31 cellular contexts compared by ENCODE assay signal in genomic region chr1:238999944-239000343, GRCh38.
"Had no signal": no experiment of that assay in that cellular context is flagged by ENCODE, and none has a peak within 500 bp of the region (broad histone marks: within the 10 kb centered on the region; RNA-seq: fewer than 3 reads in every experiment).

No MANE protein-coding gene starts in this region.

- ATAC-seq: activated CD4-positive, CD25-positive, alpha-beta regulatory T cell treated with anti-CD3 and anti-CD28 coated beads, Interleukin-2, amount 50 U/mL, for 24 hours; activated CD8-positive, alpha-beta T cell treated with anti-CD3 and anti-CD28 coated beads for 36 hours; activated naive CD8-positive, alpha-beta T cell treated with anti-CD3 and anti-CD28 coated beads, Interleukin-2, amount 50 U/mL, for 24 hours; activated T-cell treated with anti-CD3 and anti-CD28 coated beads, Interleukin-2, amount 50 U/mL, for 4 hours; body of pancreas; gastroesophageal sphincter; heart right ventricle had no signal

- H3K27ac ChIP-seq: adrenal gland, body of pancreas, colonic mucosa, epithelial cell of prostate, esophagus squamous epithelium, gastroesophageal sphincter, heart right ventricle, VCaP had no signal

- H3K27me3 Mint-ChIP-seq: activated B cell treated with CpG ODN at 0.5 μM for 24 hours; activated CD8-positive, alpha-beta T cell treated with anti-CD3 and anti-CD28 coated beads for 36 hours; activated naive CD4-positive, alpha-beta T cell treated with anti-CD3 and anti-CD28 coated beads, Interleukin-2, amount 50 U/mL, for 24 hours; activated naive CD8-positive, alpha-beta T cell treated with anti-CD3 and anti-CD28 coated beads for 36 hours; activated naive CD8-positive, alpha-beta T cell treated with anti-CD3 and anti-CD28 coated beads, Interleukin-2, amount 50 U/mL, for 24 hours had no signal

- H3K9me3 ChIP-seq: adrenal gland, body of pancreas, colonic mucosa, esophagus squamous epithelium, gastroesophageal sphincter, heart right ventricle had no signal

- H3K4me3 Mint-ChIP-seq: activated B cell treated with CpG ODN at 0.5 μM for 24 hours; activated CD8-positive, alpha-beta T cell treated with anti-CD3 and anti-CD28 coated beads for 36 hours; activated naive CD4-positive, alpha-beta T cell treated with anti-CD3 and anti-CD28 coated beads for 36 hours; activated naive CD4-positive, alpha-beta T cell treated with anti-CD3 and anti-CD28 coated beads, Interleukin-2, amount 50 U/mL, for 24 hours; activated naive CD8-positive, alpha-beta T cell treated with anti-CD3 and anti-CD28 coated beads for 36 hours; activated naive CD8-positive, alpha-beta T cell treated with anti-CD3 and anti-CD28 coated beads, Interleukin-2, amount 50 U/mL, for 24 hours; activated T-cell treated with anti-CD3 and anti-CD28 coated beads, Interleukin-2, amount 50 U/mL, for 4 hours; activated T-helper 1 cell treated with anti-CD3 and anti-CD28 coated beads, Interleukin-12 subunit alpha, Interleukin-12 subunit beta, Interleukin-2, Interleukin-4 antibody, amounts not matched to agents 30 ng/mL and 10 ng/mL and 1 ng/mL, durations not matched to agents 14 hours and 24 hours and 36 hours had no signal

- H3K36me3 Mint-ChIP-seq: activated naive CD4-positive, alpha-beta T cell treated with anti-CD3 and anti-CD28 coated beads, Interleukin-2, amount 50 U/mL, for 24 hours; activated naive CD8-positive, alpha-beta T cell treated with anti-CD3 and anti-CD28 coated beads for 36 hours had no signal

- H3K36me3 ChIP-seq: adrenal gland, colonic mucosa, esophagus squamous epithelium, gastroesophageal sphincter, heart right ventricle had no signal

- H3K4me1 ChIP-seq: adrenal gland, body of pancreas, colonic mucosa, esophagus squamous epithelium, gastroesophageal sphincter, heart right ventricle had no signal

- DNase-seq: activated B cell treated with CpG ODN at 0.5 μM for 24 hours; activated CD4-positive, alpha-beta T cell treated with anti-CD3 and anti-CD28 coated beads for 48 hours; activated CD4-positive, alpha-beta T cell treated with anti-CD3 and anti-CD28 coated beads, Interleukin-2, amount 50 U/mL, for 1 hour; activated CD4-positive, alpha-beta T cell treated with anti-CD3 and anti-CD28 coated beads, Interleukin-2, amount 50 U/mL, for 48 hours; activated CD8-positive, alpha-beta memory T cell treated with anti-CD3 and anti-CD28 coated beads for 24 hours; activated CD8-positive, alpha-beta T cell treated with anti-CD3 and anti-CD28 coated beads for 36 hours; activated effector memory CD4-positive, alpha-beta T cell treated with anti-CD3 and anti-CD28 coated beads, Interleukin-2, amount 50 U/mL, for 16 hours; activated naive CD4-positive, alpha-beta T cell treated with anti-CD3 and anti-CD28 coated beads for 36 hours; activated naive CD8-positive, alpha-beta T cell treated with anti-CD3 and anti-CD28 coated beads for 36 hours; activated naive CD8-positive, alpha-beta T cell treated with anti-CD3 and anti-CD28 coated beads, Interleukin-2, amount 50 U/mL, for 24 hours; activated T-cell treated with anti-CD3 and anti-CD28 coated beads, Interleukin-2, amount 50 U/mL, for 4 hours; adrenal gland; amygdala; aorta; body of pancreas; caudate nucleus; colonic mucosa; effector CD8-positive, alpha-beta T cell; esophagus squamous epithelium; foreskin melanocyte; heart right ventricle; T-helper 2 cell had no signal

- H3K27me3 ChIP-seq: adrenal gland, body of pancreas, colonic mucosa, esophagus squamous epithelium, gastroesophageal sphincter, heart right ventricle had no signal

- FAIRE-seq: endometrium, endothelial cell of umbilical vein had no signal

- H3K9me3 Mint-ChIP-seq: activated naive CD4-positive, alpha-beta T cell treated with anti-CD3 and anti-CD28 coated beads for 36 hours; activated naive CD4-positive, alpha-beta T cell treated with anti-CD3 and anti-CD28 coated beads, Interleukin-2, amount 50 U/mL, for 24 hours; activated naive CD8-positive, alpha-beta T cell treated with anti-CD3 and anti-CD28 coated beads for 36 hours; activated T-helper 1 cell treated with anti-CD3 and anti-CD28 coated beads, Interleukin-12 subunit alpha, Interleukin-12 subunit beta, Interleukin-2, Interleukin-4 antibody, amounts not matched to agents 30 ng/mL and 10 ng/mL and 1 ng/mL, durations not matched to agents 14 hours and 24 hours and 36 hours; activated T-helper 2 cell treated with anti-CD3 and anti-CD28 coated beads, Interferon-gamma antibody, Interleukin-2, Interleukin-4, amounts not matched to agents 10 μg/mL and 5 μg/mL and 100 μg/mL, durations not matched to agents 14 hours and 24 hours and 36 hours had no signal

- H3K4me3 ChIP-seq: adrenal gland, body of pancreas, colonic mucosa, esophagus squamous epithelium, gastroesophageal sphincter, heart right ventricle had no signal

- H3K27ac Mint-ChIP-seq: activated B cell treated with CpG ODN at 0.5 μM for 24 hours; activated CD8-positive, alpha-beta T cell treated with anti-CD3 and anti-CD28 coated beads for 36 hours; activated naive CD4-positive, alpha-beta T cell treated with anti-CD3 and anti-CD28 coated beads for 36 hours; activated naive CD4-positive, alpha-beta T cell treated with anti-CD3 and anti-CD28 coated beads, Interleukin-2, amount 50 U/mL, for 24 hours; activated naive CD8-positive, alpha-beta T cell treated with anti-CD3 and anti-CD28 coated beads for 36 hours; activated naive CD8-positive, alpha-beta T cell treated with anti-CD3 and anti-CD28 coated beads, Interleukin-2, amount 50 U/mL, for 24 hours; activated T-helper 1 cell treated with anti-CD3 and anti-CD28 coated beads, Interleukin-12 subunit alpha, Interleukin-12 subunit beta, Interleukin-2, Interleukin-4 antibody, amounts not matched to agents 30 ng/mL and 10 ng/mL and 1 ng/mL, durations not matched to agents 14 hours and 24 hours and 36 hours; activated T-helper 2 cell treated with anti-CD3 and anti-CD28 coated beads, Interferon-gamma antibody, Interleukin-2, Interleukin-4, amounts not matched to agents 10 μg/mL and 5 μg/mL and 100 μg/mL, durations not matched to agents 14 hours and 24 hours and 36 hours had no signal

- H3K4me1 Mint-ChIP-seq: activated B cell treated with CpG ODN at 0.5 μM for 24 hours; activated naive CD4-positive, alpha-beta T cell treated with anti-CD3 and anti-CD28 coated beads, Interleukin-2, amount 50 U/mL, for 24 hours; activated naive CD8-positive, alpha-beta T cell treated with anti-CD3 and anti-CD28 coated beads for 36 hours; activated naive CD8-positive, alpha-beta T cell treated with anti-CD3 and anti-CD28 coated beads, Interleukin-2, amount 50 U/mL, for 24 hours had no signal
